11 cellular contexts compared by ENCODE assay signal in genomic region chr4:173246719-173247118, GRCh38.
DNase-seq lines count a peak whose midpoint lies in the region; ATAC-seq and TF ChIP-seq lines count a peak whose summit lies in the region.
"Had no signal": no experiment of that assay in that cellular context is flagged by ENCODE, and none has a peak within 500 bp of the region (broad histone marks: within the 10 kb centered on the region; RNA-seq: fewer than 3 reads in every experiment).

No MANE protein-coding gene starts in this region.

- POLR2A ChIA-PET in CD8-positive, alpha-beta memory T cell (lab: Charles Lee), result no interaction called here
- POLR2A ChIA-PET in activated CD8-positive, alpha-beta T cell treated with anti-CD3 and anti-CD28 coated beads for 36 hours (lab: Charles Lee), result no interaction called here

- no peaks in the 10 kb centered on the region for H3K27me3 ChIP-seq in CD8-positive, alpha-beta memory T cell (ENCODE audit: insufficient read depth, low read length, poor library complexity, severe bottlenecking)
- H3K27me3 ChIP-seq in heart left ventricle, result no peaks in the 10 kb centered on the region
- H3K27me3 ChIP-seq: testis had no signal

- WGBS in heart left ventricle, 4 donors, result 61 to 69% (median 64%) methylated on average over 3 of the region's 3 CpGs

- H3K4me3 ChIP-seq in CD8-positive, alpha-beta memory T cell (ENCODE audit: low read length), result no peak overlapping the region
- H3K4me3 ChIP-seq in heart left ventricle, result no peak overlapping the region
- H3K4me3 ChIP-seq: testis had no signal

- no peak overlapping the region for H3K4me3 Mint-ChIP-seq in CD8-positive, alpha-beta memory T cell
- no peak overlapping the region for H3K4me3 Mint-ChIP-seq in activated CD8-positive, alpha-beta T cell treated with anti-CD3 and anti-CD28 coated beads for 36 hours

- H3K9me3 Mint-ChIP-seq in CD8-positive, alpha-beta memory T cell, result no peaks in the 10 kb centered on the region
- H3K9me3 Mint-ChIP-seq in activated CD8-positive, alpha-beta T cell treated with anti-CD3 and anti-CD28 coated beads for 36 hours, result no peaks in the 10 kb centered on the region

- H3K4me1 Mint-ChIP-seq in CD8-positive, alpha-beta memory T cell, result peaks cover 20 to 30% (median 24%) of the 10 kb centered on the region in 3 donors
- H3K4me1 Mint-ChIP-seq in activated CD8-positive, alpha-beta T cell treated with anti-CD3 and anti-CD28 coated beads for 36 hours (ENCODE audit: low read depth), result peaks cover 28% of the 10 kb centered on the region

- TF ChIP-seq CTCF in activated CD8-positive, alpha-beta T cell treated with anti-CD3 and anti-CD28 coated beads for 36 hours (IDR thresholded peaks at IDR 0.05), result no peak
- no peak for TF ChIP-seq CTCF in heart left ventricle (IDR thresholded peaks at IDR 0.05)

- peak; percentile 52 for ATAC-seq in GM19395 (IDR thresholded peaks at IDR 0.05; ENCODE audit: unreplicated experiment)
- ATAC-seq in HG03039 (IDR thresholded peaks at IDR 0.05; ENCODE audit: unreplicated experiment), result peak; percentile 46
- ATAC-seq in activated CD8-positive, alpha-beta T cell treated with anti-CD3 and anti-CD28 coated beads for 36 hours, result no peak
- ATAC-seq in heart left ventricle, result no peak

- intact Hi-C loops in activated CD8-positive, alpha-beta T cell treated with anti-CD3 and anti-CD28 coated beads for 36 hours (cut with micrococcal nuclease), result no loop called here
- intact Hi-C loops in heart left ventricle (cut with DNase I), result no loop called here

- no peak for TF ChIP-seq POLR2A in heart left ventricle (IDR thresholded peaks at IDR 0.05)

- peak; percentile 57 for DNase-seq in DMS 273 treated with DMSO at 0.1 percent for 48 hours (lab: John Stamatoyannopoulos, UW)
- DNase-seq in NCI-H82 (lab: John Stamatoyannopoulos, UW), result peak; percentile 88
- no peak for DNase-seq in CD8-positive, alpha-beta memory T cell
- DNase-seq in activated CD8-positive, alpha-beta T cell treated with anti-CD3 and anti-CD28 coated beads for 36 hours, result no peak
- DNase-seq in heart left ventricle, result no peak
- DNase-seq in iPS-NIHi11 (ENCODE audit: low spot score), result no peak
- DNase-seq: BE2C, SIG-M5, testis had no signal

- no peaks in the 10 kb centered on the region for H3K27me3 Mint-ChIP-seq in CD8-positive, alpha-beta memory T cell
- H3K27me3 Mint-ChIP-seq in activated CD8-positive, alpha-beta T cell treated with anti-CD3 and anti-CD28 coated beads for 36 hours, result no peaks in the 10 kb centered on the region

- peaks cover 5 to 14% (median 8%) of the 10 kb centered on the region in 3 donors for H3K36me3 Mint-ChIP-seq in CD8-positive, alpha-beta memory T cell
- H3K36me3 Mint-ChIP-seq in activated CD8-positive, alpha-beta T cell treated with anti-CD3 and anti-CD28 coated beads for 36 hours (ENCODE audit: low read depth), result peaks cover 3% of the 10 kb centered on the region

- H3K36me3 ChIP-seq in CD8-positive, alpha-beta memory T cell (ENCODE audit: insufficient read depth, low read length), result no peaks in the 10 kb centered on the region
- no peaks in the 10 kb centered on the region for H3K36me3 ChIP-seq in heart left ventricle
- H3K36me3 ChIP-seq: BE2C had no signal

- H3K27ac Mint-ChIP-seq in CD8-positive, alpha-beta memory T cell, result no peak overlapping the region
- H3K27ac Mint-ChIP-seq in activated CD8-positive, alpha-beta T cell treated with anti-CD3 and anti-CD28 coated beads for 36 hours, result no peak overlapping the region

- no peak overlapping the region for H3K27ac ChIP-seq in CD8-positive, alpha-beta memory T cell (ENCODE audit: low read depth, low read length)
- no peak overlapping the region for H3K27ac ChIP-seq in heart left ventricle
- H3K27ac ChIP-seq: testis had no signal

- H3K4me1 ChIP-seq in CD8-positive, alpha-beta memory T cell (ENCODE audit: insufficient read depth, low read length), result no peaks in the 10 kb centered on the region
- H3K4me1 ChIP-seq in heart left ventricle, result peaks cover 0 to 7% (median 0%) of the 10 kb centered on the region in 12 donors
- H3K4me1 ChIP-seq: BE2C, testis had no signal

- CTCF ChIA-PET in CD8-positive, alpha-beta memory T cell (lab: Charles Lee), result interaction anchor here (1.6 kb wide), 1 partner anchor 10 kb away, joined by 4 read pairs; no protein-coding TSS in a partner anchor
- CTCF ChIA-PET in activated CD8-positive, alpha-beta T cell treated with anti-CD3 and anti-CD28 coated beads for 36 hours (lab: Charles Lee), result interaction anchor here (1.0 kb wide), 2 partner anchors 23 to 55 kb away, joined by 3 to 5 read pairs; no protein-coding TSS in a partner anchor

- no peaks in the 10 kb centered on the region for H3K9me3 ChIP-seq in CD8-positive, alpha-beta memory T cell (ENCODE audit: low read length)
- H3K9me3 ChIP-seq in heart left ventricle, result no peaks in the 10 kb centered on the region
- H3K9me3 ChIP-seq: BE2C, testis had no signal

Comparison
In these comparisons a context has a peak if more than half of its experiments do, and no peak if none do; other contexts are left out.
1. DNase-seq: peak in DMS 273 treated with DMSO at 0.1 percent for 48 hours (single experiment) and NCI-H82 (single experiment); none in CD8-positive, alpha-beta memory T cell (0 of 5), activated CD8-positive, alpha-beta T cell treated with anti-CD3 and anti-CD28 coated beads for 36 hours (single experiment), heart left ventricle (0 of 5) and iPS-NIHi11 (single experiment).
2. ATAC-seq: peak in GM19395 (single experiment) and HG03039 (single experiment); none in activated CD8-positive, alpha-beta T cell treated with anti-CD3 and anti-CD28 coated beads for 36 hours (single experiment) and heart left ventricle (0 of 4).